17 cellular contexts compared by ENCODE assay signal in the genomic region with DNA sequence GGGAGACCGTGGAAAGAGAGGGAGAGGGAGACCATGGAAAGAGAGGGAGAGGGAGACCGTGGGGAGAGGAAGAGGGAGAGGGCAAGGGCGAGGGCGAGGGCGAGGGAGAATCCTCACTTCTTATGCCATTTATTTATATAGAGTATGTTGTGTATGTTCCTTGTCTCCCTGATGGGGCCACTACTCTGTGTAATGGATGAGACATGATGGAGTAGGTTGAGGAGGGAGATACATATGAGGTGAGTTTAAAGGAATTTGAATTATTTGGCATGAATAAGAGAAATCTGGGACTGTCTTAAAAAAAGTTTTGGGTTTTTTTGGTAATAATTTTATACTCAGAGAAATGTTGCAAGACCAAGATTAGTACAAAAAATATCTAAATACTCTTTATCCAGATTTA. TPM values are rescaled to one million over a fixed set of nuclear protein-coding genes. Genes with fewer than 3 reads are reported as not detected.
DNase-seq lines count a peak whose midpoint lies in the region; ATAC-seq, FAIRE-seq and TF ChIP-seq lines count a peak whose summit lies in the region.
"Had no signal": no experiment of that assay in that cellular context is flagged by ENCODE, and none has a peak within 500 bp of the region (broad histone marks: within the 10 kb centered on the region; RNA-seq: fewer than 3 reads in every experiment).

No MANE protein-coding gene starts in this region.

- peak overlapping the region; percentile 65 for H3K27ac ChIP-seq in brain microvascular endothelial cell
- H3K27ac ChIP-seq in heart right ventricle: peak overlapping the region in 6 of 10 donors; percentile 34 to 84 (median 67)
- no peak overlapping the region for H3K27ac ChIP-seq in esophagus squamous epithelium
- H3K27ac ChIP-seq: body of pancreas had no signal

- peak; percentile 55 for DNase-seq in A172 (ENCODE audit: low spot score)
- peak; percentile 50 for DNase-seq in H54 (ENCODE audit: insufficient read length, low spot score)
- peak; percentile 35 for DNase-seq in brain microvascular endothelial cell
- no peak for DNase-seq in heart right ventricle
- no peak for DNase-seq in stimulated activated CD4-positive, alpha-beta T cell treated with anti-CD3 and anti-CD28 coated beads, Interleukin-2, amount 100 ng/mL, for 24 hours
- DNase-seq in esophagus squamous epithelium (lab: John Stamatoyannopoulos, UW): no peak
- DNase-seq in SKM-1 treated with dmso at 0.1 percent for 144 hours (lab: John Stamatoyannopoulos, UW; ENCODE audit: unreplicated experiment): no peak
- DNase-seq: activated T-cell treated with anti-CD3 and anti-CD28 coated beads, Interleukin-2, amount 50 U/mL, for 1 hour; BE2C; body of pancreas; Karpas-422; NK-92 treated with Interleukin-12 subunit alpha and Interleukin-12 subunit beta, amount 100 ng/mL, for 24 hours; stimulated activated CD4-positive, alpha-beta T cell treated with anti-CD3 and anti-CD28 coated beads, Interleukin-4, amount 100 ng/mL, for 24 hours; stimulated activated naive CD4-positive, alpha-beta T cell had no signal

- no peak for TF ChIP-seq POLR2A in H54 (IDR thresholded peaks at IDR 0.05; ENCODE audit: low read depth, low read length)
- no peak for TF ChIP-seq POLR2A in esophagus squamous epithelium (IDR thresholded peaks at IDR 0.05)

- H3K4me3 ChIP-seq in brain microvascular endothelial cell (ENCODE audit: low read depth, low read length): no peak overlapping the region
- no peak overlapping the region for H3K4me3 ChIP-seq in heart right ventricle
- no peak overlapping the region for H3K4me3 ChIP-seq in esophagus squamous epithelium
- H3K4me3 ChIP-seq: body of pancreas had no signal

- no peaks in the 10 kb centered on the region for H3K27me3 ChIP-seq in brain microvascular endothelial cell (replicated peaks)
- no peaks in the 10 kb centered on the region for H3K27me3 ChIP-seq in heart right ventricle
- H3K27me3 ChIP-seq in esophagus squamous epithelium: no peaks in the 10 kb centered on the region
- H3K27me3 ChIP-seq: BE2C, body of pancreas had no signal

- peak; percentile 33 for FAIRE-seq in H54 (lab: Jason Lieb, UNC)
- FAIRE-seq: GM18507 had no signal

- H3K36me3 ChIP-seq in brain microvascular endothelial cell (replicated peaks): no peaks in the 10 kb centered on the region
- no peaks in the 10 kb centered on the region for H3K36me3 ChIP-seq in heart right ventricle
- no peaks in the 10 kb centered on the region for H3K36me3 ChIP-seq in esophagus squamous epithelium
- H3K36me3 ChIP-seq: BE2C had no signal

- intact Hi-C loops in heart right ventricle (cut with DNase I) (no loop called here), esophagus squamous epithelium (cut with DNase I) (no loop called here)

- ATAC-seq in heart right ventricle: peak in 6 of 8 donors; percentile 28 to 58 (median 46)
- ATAC-seq in GM21717 (IDR thresholded peaks at IDR 0.05; ENCODE audit: unreplicated experiment): no peak
- ATAC-seq: activated CD4-positive, CD25-positive, alpha-beta regulatory T cell treated with anti-CD3 and anti-CD28 coated beads, Interleukin-2, amount 50 U/mL, for 24 hours had no signal

- peaks cover 4 to 72% (median 35%) of the 10 kb centered on the region in 9 donors for H3K4me1 ChIP-seq in heart right ventricle
- H3K4me1 ChIP-seq in esophagus squamous epithelium: peaks cover 0 to 27% (median 4%) of the 10 kb centered on the region in 3 donors

- 93 to 97% methylated on average over 5 of the region's 5 CpGs for WGBS in heart right ventricle, 2 donors
- 56 to 81% methylated on average over 5 of the region's 5 CpGs for WGBS in esophagus squamous epithelium, 2 donors

- no peaks in the 10 kb centered on the region for H3K9me3 ChIP-seq in heart right ventricle
- H3K9me3 ChIP-seq in esophagus squamous epithelium: no peaks in the 10 kb centered on the region
- H3K9me3 ChIP-seq: BE2C, body of pancreas had no signal

- in situ Hi-C loops in brain microvascular endothelial cell (cut with HindIII; ENCODE audit: low pct_ligation_motif_present, low sequenced_read_pairs): no loop called here

- TF ChIP-seq CTCF in brain microvascular endothelial cell (IDR thresholded peaks at IDR 0.05; ENCODE audit: low read depth, low read length, missing control alignments) (no peak), heart right ventricle (IDR thresholded peaks at IDR 0.05) (no peak), esophagus squamous epithelium (IDR thresholded peaks at IDR 0.05) (no peak)

RNA-seq across cellular contexts. Expression of gene CCSER2, which starts 20.0 kb away (rescaled TPM):
- 39.9 and 40.7 TPM in 2 replicates for total RNA-seq in A172 (2014; rRNA removed; shearing (Covaris generic))
- total RNA-seq in heart right ventricle (100 to 1,000 TPM; 124 to 252 (median 219) TPM), esophagus squamous epithelium (10 to 100 TPM; 26.4 to 48.3 (median 31.7) TPM)
- polyA plus RNA-seq in heart right ventricle: 10 to 100 TPM; 27.5 to 29.7 TPM

Comparison
In these comparisons a context has a peak if more than half of its experiments do, and no peak if none do; other contexts are left out.
1. DNase-seq: peak in A172 (single experiment), H54 (single experiment) and brain microvascular endothelial cell (single experiment); none in heart right ventricle (0 of 2), stimulated activated CD4-positive, alpha-beta T cell treated with anti-CD3 and anti-CD28 coated beads, Interleukin-2, amount 100 ng/mL, for 24 hours (0 of 2), esophagus squamous epithelium (single experiment) and SKM-1 treated with dmso at 0.1 percent for 144 hours (single experiment).
2. H3K27ac ChIP-seq: peak in brain microvascular endothelial cell (single experiment) and heart right ventricle (6 of 10); none in esophagus squamous epithelium (0 of 4).